Comparison of ENCODE assay signal across 15 cellular contexts in genomic region chr1:155295183-155295941, GRCh38. TPM values are rescaled to one million over a fixed set of nuclear protein-coding genes. Genes with fewer than 3 reads are reported as not detected.
DNase-seq lines count a peak whose midpoint lies in the region; ATAC-seq and TF ChIP-seq lines count a peak whose summit lies in the region.
"Had no signal": no experiment of that assay in that cellular context is flagged by ENCODE, and none has a peak within 500 bp of the region (broad histone marks: within the 10 kb centered on the region; RNA-seq: fewer than 3 reads in every experiment).

No MANE protein-coding gene starts in this region.

- H3K18ac ChIP-seq in mesendoderm (ENCODE audit: low read length) = no peak overlapping the region

- H4K5ac ChIP-seq in mesendoderm (ENCODE audit: low read length) = no peak overlapping the region

- peak overlapping the region; percentile 77 for H3K56ac ChIP-seq in mesendoderm (ENCODE audit: low read length)

- ATAC-seq in HG03139 (IDR thresholded peaks at IDR 0.05; ENCODE audit: unreplicated experiment) = no peak

- H3K36me3 Mint-ChIP-seq in activated CD4-positive, alpha-beta T cell treated with anti-CD3 and anti-CD28 coated beads, Interleukin-2, amount 10 ng/mL, durations not matched to agents 24 days and 14 days (ENCODE audit: low read depth) = no peaks in the 10 kb centered on the region
- no peaks in the 10 kb centered on the region for H3K36me3 Mint-ChIP-seq in endodermal cell (ENCODE audit: low read depth)

- H2BK5ac ChIP-seq in mesendoderm (ENCODE audit: low read length) = no peak overlapping the region

- no peak for TF ChIP-seq CTCF in endodermal cell (conservative IDR thresholded peaks at IDR 0.05)
- TF ChIP-seq CTCF in stomach (IDR thresholded peaks at IDR 0.05) = no peak

- H3K36me3 ChIP-seq in endodermal cell (ENCODE audit: control insufficient read depth, insufficient read depth, low read length) = no peaks in the 10 kb centered on the region
- H3K36me3 ChIP-seq in mesendoderm (ENCODE audit: control insufficient read depth, insufficient read depth, low read length) = no peaks in the 10 kb centered on the region
- no peaks in the 10 kb centered on the region for H3K36me3 ChIP-seq in stomach

- peaks cover 8% of the 10 kb centered on the region for H3K4me1 Mint-ChIP-seq in activated CD4-positive, alpha-beta T cell treated with anti-CD3 and anti-CD28 coated beads, Interleukin-2, amount 10 ng/mL, durations not matched to agents 24 days and 14 days
- H3K4me1 Mint-ChIP-seq in endodermal cell = peaks cover 8% of the 10 kb centered on the region

- peak overlapping the region; percentile 47 for H3K4me3 Mint-ChIP-seq in activated CD4-positive, alpha-beta T cell treated with anti-CD3 and anti-CD28 coated beads, Interleukin-2, amount 10 ng/mL, durations not matched to agents 24 days and 14 days
- H3K4me3 Mint-ChIP-seq in endodermal cell = peak overlapping the region; percentile 49
- H3K4me3 Mint-ChIP-seq: activated B cell treated with CpG ODN at 0.5 μM for 24 hours had no signal

- H3K27me3 ChIP-seq in endodermal cell (ENCODE audit: control insufficient read depth, insufficient read depth, low read length, poor library complexity, severe bottlenecking) = peaks cover 43% of the 10 kb centered on the region
- no peaks in the 10 kb centered on the region for H3K27me3 ChIP-seq in mesendoderm (ENCODE audit: insufficient read depth, low read length, poor library complexity)
- peaks cover 13 to 53% (median 27%) of the 10 kb centered on the region in 3 donors for H3K27me3 ChIP-seq in stomach

- H3K9ac ChIP-seq in endodermal cell (ENCODE audit: extremely low read depth, low read length, poor library complexity, severe bottlenecking) = no peak overlapping the region
- peak overlapping the region; percentile 66 for H3K9ac ChIP-seq in mesendoderm (ENCODE audit: low read length)

- TF ChIP-seq EP300 in stomach (IDR thresholded peaks at IDR 0.05) = no peak

- no peaks in the 10 kb centered on the region for H3K9me3 Mint-ChIP-seq in activated CD4-positive, alpha-beta T cell treated with anti-CD3 and anti-CD28 coated beads, Interleukin-2, amount 10 ng/mL, durations not matched to agents 24 days and 14 days
- no peaks in the 10 kb centered on the region for H3K9me3 Mint-ChIP-seq in endodermal cell
- H3K9me3 Mint-ChIP-seq: activated B cell treated with CpG ODN at 0.5 μM for 24 hours had no signal

- no peak overlapping the region for H2AK5ac ChIP-seq in mesendoderm (ENCODE audit: low read length)

- no peak overlapping the region for H2BK120ac ChIP-seq in mesendoderm (ENCODE audit: low read depth, low read length)

- H4K8ac ChIP-seq in mesendoderm (ENCODE audit: low read depth, low read length) = no peak overlapping the region

- no peaks in the 10 kb centered on the region for H3K79me2 ChIP-seq in mesendoderm (ENCODE audit: control insufficient read depth, insufficient read depth, low read length)

- H3K27me3 Mint-ChIP-seq in activated CD4-positive, alpha-beta T cell treated with anti-CD3 and anti-CD28 coated beads, Interleukin-2, amount 10 ng/mL, durations not matched to agents 24 days and 14 days = peaks cover 50% of the 10 kb centered on the region
- peaks cover 50% of the 10 kb centered on the region for H3K27me3 Mint-ChIP-seq in endodermal cell (ENCODE audit: insufficient read depth)

- no peak overlapping the region for H3K27ac Mint-ChIP-seq in activated CD4-positive, alpha-beta T cell treated with anti-CD3 and anti-CD28 coated beads, Interleukin-2, amount 10 ng/mL, durations not matched to agents 24 days and 14 days
- no peak overlapping the region for H3K27ac Mint-ChIP-seq in endodermal cell
- H3K27ac Mint-ChIP-seq: activated B cell treated with CpG ODN at 0.5 μM for 24 hours had no signal

- H3K27ac ChIP-seq in endodermal cell (ENCODE audit: low read depth, low read length) = no peak overlapping the region
- no peak overlapping the region for H3K27ac ChIP-seq in mesendoderm (ENCODE audit: low read depth, low read length)
- H3K27ac ChIP-seq in stomach = no peak overlapping the region

- H3K4ac ChIP-seq in mesendoderm (ENCODE audit: low read depth, low read length) = no peak overlapping the region

- no peak overlapping the region for H2BK15ac ChIP-seq in mesendoderm (replicated peaks; ENCODE audit: low read depth)

- H3K9me3 ChIP-seq in endodermal cell (ENCODE audit: control insufficient read depth, low read length) (no peaks in the 10 kb centered on the region), stomach (no peaks in the 10 kb centered on the region)

- H3K4me1 ChIP-seq in endodermal cell (ENCODE audit: control insufficient read depth, insufficient read depth, low read length) = no peaks in the 10 kb centered on the region
- H3K4me1 ChIP-seq in mesendoderm (ENCODE audit: control insufficient read depth, low read depth, low read length) = no peaks in the 10 kb centered on the region
- H3K4me1 ChIP-seq in stomach = peaks cover 7 to 12% (median 9%) of the 10 kb centered on the region in 4 donors

- H3K4me2 ChIP-seq in mesendoderm (ENCODE audit: low read length) = peak overlapping the region; percentile 56

- H3K4me3 ChIP-seq in endodermal cell (ENCODE audit: low read length) (peak overlapping the region; percentile 77), mesendoderm (ENCODE audit: low read length) (peak overlapping the region; percentile 56), stomach (peak overlapping the region in 3 of 4 donors; percentile 13 to 27 (median 23))

- intact Hi-C loops in activated CD4-positive, alpha-beta T cell treated with anti-CD3 and anti-CD28 coated beads, Interleukin-2, amount 10 ng/mL, durations not matched to agents 24 days and 14 days (cut with micrococcal nuclease) = no loop called here
- intact Hi-C loops in stomach (cut with DNase I; ENCODE audit: low total_unique reads) = no loop called here

- 15 to 29% methylated on average over 11 to 47 of the region's 47 CpGs for WGBS in endodermal cell (ENCODE audit: insufficient coverage in 1 of 2, insufficient read length in 1 of 2), 2 experiments
- no CpG with 5 or more reads among the region's 47 CpGs for WGBS in mesendoderm (ENCODE audit: extremely low coverage, insufficient coverage, low lambda C conversion rate)
- 9 to 20% (median 15%) methylated on average over 22 to 47 of the region's 47 CpGs for WGBS in stomach, 5 donors

- peak overlapping the region; percentile 85 for H3K23ac ChIP-seq in mesendoderm (ENCODE audit: low read length)

- DNase-seq in activated CD4-positive, alpha-beta T cell treated with anti-CD3 and anti-CD28 coated beads, Interleukin-2, amount 10 ng/mL, durations not matched to agents 24 days and 14 days = no peak
- no peak for DNase-seq in activated CD4-positive, alpha-beta T cell treated with anti-CD3 and anti-CD28 coated beads, Interleukin-2, amount 50 U/mL, for 4 hours
- DNase-seq in endodermal cell = peak; percentile 75
- peak; percentile 26 for DNase-seq in mesendoderm
- DNase-seq in stomach = no peak
- DNase-seq in SK-N-DZ (ENCODE audit: low spot score) = no peak
- no peak for DNase-seq in ecto neural progenitor cell (ENCODE audit: low spot score)
- DNase-seq: activated B cell treated with CpG ODN at 0.5 μM for 24 hours, MV-4-11, NCI-H345 had no signal

- H3K79me1 ChIP-seq in mesendoderm (ENCODE audit: low read length) = no peaks in the 10 kb centered on the region

- no peak for TF ChIP-seq POLR2A in stomach (IDR thresholded peaks at IDR 0.05)

RNA-seq across cellular contexts. Expression of gene PKLR, which starts 5.9 kb away (rescaled TPM):
- total RNA-seq in activated CD4-positive, alpha-beta T cell treated with anti-CD3 and anti-CD28 coated beads, Interleukin-2, amount 10 ng/mL, durations not matched to agents 24 days and 14 days = 0.09 TPM in 1 of 2 replicates, not detected in the other
- total RNA-seq in endodermal cell (under 1 TPM in 1 of 2 donors, not detected in 1; 0.40 TPM), stomach (1 to 10 TPM in 1 of 5 donors, not detected in 4; 4.6 TPM)
- 0.18 TPM for polyA plus RNA-seq in endodermal cell (2013, experiment 1 of 2)
- polyA plus RNA-seq in endodermal cell (2013, experiment 2 of 2) = 0.08 TPM
- polyA plus RNA-seq in mesendoderm (2013, experiment 1 of 2) = 0.28 TPM
- 0.35 TPM for polyA plus RNA-seq in mesendoderm (2013, experiment 2 of 2)
- not detected for polyA plus RNA-seq in stomach
- polyA plus RNA-seq in SK-N-DZ (2014; cell fraction: cytosol; rRNA removed) = not detected in 2 replicates
- not detected in 2 replicates for polyA plus RNA-seq in SK-N-DZ (2014; cell fraction: nucleus; rRNA removed)
- total RNA-seq: A673, cerebellum, fibroblast of lung, subcutaneous adipose tissue had no signal
- polyA plus RNA-seq: fibroblast of lung had no signal

RNA-seq across cellular contexts. Expression of gene FDPS, which starts 13.3 kb away (rescaled TPM):
- total RNA-seq in activated CD4-positive, alpha-beta T cell treated with anti-CD3 and anti-CD28 coated beads, Interleukin-2, amount 10 ng/mL, durations not matched to agents 24 days and 14 days = 321 and 324 TPM in 2 replicates
- total RNA-seq in endodermal cell (100 to 1,000 TPM; 247 to 250 TPM), stomach (100 to 1,000 TPM in 1 of 5 donors, 10 to 100 TPM in 4; 27.7 to 223 (median 72.4) TPM)
- polyA plus RNA-seq in endodermal cell (2013, experiment 1 of 2) = 597 TPM
- polyA plus RNA-seq in endodermal cell (2013, experiment 2 of 2) = 604 TPM
- polyA plus RNA-seq in mesendoderm (2013, experiment 1 of 2) = 307 TPM
- polyA plus RNA-seq in mesendoderm (2013, experiment 2 of 2) = 295 TPM
- 100 to 1,000 TPM; 149 to 229 (median 199) TPM for polyA plus RNA-seq in stomach
- 505 and 561 TPM in 2 replicates for polyA plus RNA-seq in SK-N-DZ (2014; cell fraction: cytosol; rRNA removed)
- polyA plus RNA-seq in SK-N-DZ (2014; cell fraction: nucleus; rRNA removed) = 622 and 644 TPM in 2 replicates

RNA-seq across cellular contexts. Expression of gene HCN3, which starts 18.1 kb away (rescaled TPM):
- 3.2 and 3.8 TPM in 2 replicates for total RNA-seq in activated CD4-positive, alpha-beta T cell treated with anti-CD3 and anti-CD28 coated beads, Interleukin-2, amount 10 ng/mL, durations not matched to agents 24 days and 14 days
- total RNA-seq in endodermal cell (1 to 10 TPM; 8.7 to 9.2 TPM), stomach (10 to 100 TPM in 1 of 5 donors, 1 to 10 TPM in 4; 1.1 to 13.6 (median 2.7) TPM)
- 15.1 TPM for polyA plus RNA-seq in endodermal cell (2013, experiment 1 of 2)
- polyA plus RNA-seq in endodermal cell (2013, experiment 2 of 2) = 12.8 TPM
- polyA plus RNA-seq in mesendoderm (2013, experiment 1 of 2) = 1.5 TPM
- polyA plus RNA-seq in mesendoderm (2013, experiment 2 of 2) = 1.4 TPM
- 1 to 10 TPM in 2 of 3 donors, under 1 TPM in 1; 0.46 to 3.1 (median 1.1) TPM for polyA plus RNA-seq in stomach
- 14.5 and 24.3 TPM in 2 replicates for polyA plus RNA-seq in SK-N-DZ (2014; cell fraction: cytosol; rRNA removed)
- polyA plus RNA-seq in SK-N-DZ (2014; cell fraction: nucleus; rRNA removed) = 80.0 and 137 TPM in 2 replicates

RNA-seq across cellular contexts. Expression of gene CLK2, which starts 22.1 kb away (rescaled TPM):
- 86.2 and 90.6 TPM in 2 replicates for total RNA-seq in activated CD4-positive, alpha-beta T cell treated with anti-CD3 and anti-CD28 coated beads, Interleukin-2, amount 10 ng/mL, durations not matched to agents 24 days and 14 days
- total RNA-seq in endodermal cell = 10 to 100 TPM; 69.8 to 82.3 TPM
- 84.9 TPM for polyA plus RNA-seq in endodermal cell (2013, experiment 1 of 2)
- polyA plus RNA-seq in endodermal cell (2013, experiment 2 of 2) = 71.3 TPM
- polyA plus RNA-seq in mesendoderm (2013, experiment 1 of 2) = 51.4 TPM
- polyA plus RNA-seq in mesendoderm (2013, experiment 2 of 2) = 48.2 TPM
- total RNA-seq in stomach = 10 to 100 TPM; 29.7 to 77.6 (median 53.6) TPM
- 10 to 100 TPM; 16.0 to 46.4 (median 17.0) TPM for polyA plus RNA-seq in stomach
- polyA plus RNA-seq in SK-N-DZ (2014; cell fraction: cytosol; rRNA removed) = 33.7 and 34.1 TPM in 2 replicates
- 287 and 348 TPM in 2 replicates for polyA plus RNA-seq in SK-N-DZ (2014; cell fraction: nucleus; rRNA removed)

RNA-seq across cellular contexts. Expression of gene RUSC1, which starts 25.3 kb away (rescaled TPM):
- 29.9 and 30.1 TPM in 2 replicates for total RNA-seq in activated CD4-positive, alpha-beta T cell treated with anti-CD3 and anti-CD28 coated beads, Interleukin-2, amount 10 ng/mL, durations not matched to agents 24 days and 14 days
- total RNA-seq in endodermal cell (10 to 100 TPM; 74.5 to 83.8 TPM), stomach (100 to 1,000 TPM in 1 of 5 donors, 10 to 100 TPM in 3, 1 to 10 TPM in 1; 9.5 to 164 (median 31.3) TPM)
- polyA plus RNA-seq in endodermal cell (2013, experiment 1 of 2) = 47.0 TPM
- 42.6 TPM for polyA plus RNA-seq in endodermal cell (2013, experiment 2 of 2)
- 36.2 TPM for polyA plus RNA-seq in mesendoderm (2013, experiment 1 of 2)
- polyA plus RNA-seq in mesendoderm (2013, experiment 2 of 2) = 36.1 TPM
- 10 to 100 TPM; 25.6 to 32.7 (median 31.4) TPM for polyA plus RNA-seq in stomach
- 74.4 and 75.3 TPM in 2 replicates for polyA plus RNA-seq in SK-N-DZ (2014; cell fraction: cytosol; rRNA removed)
- 180 and 205 TPM in 2 replicates for polyA plus RNA-seq in SK-N-DZ (2014; cell fraction: nucleus; rRNA removed)

Comparison
In these comparisons a context has a peak if more than half of its experiments do, and no peak if none do; other contexts are left out.
1. DNase-seq: peak in endodermal cell (single experiment) and mesendoderm (single experiment); none in activated CD4-positive, alpha-beta T cell treated with anti-CD3 and anti-CD28 coated beads, Interleukin-2, amount 10 ng/mL, durations not matched to agents 24 days and 14 days (single experiment), activated CD4-positive, alpha-beta T cell treated with anti-CD3 and anti-CD28 coated beads, Interleukin-2, amount 50 U/mL, for 4 hours (0 of 2), stomach (single experiment), SK-N-DZ (single experiment) and ecto neural progenitor cell (single experiment).
2. H3K4me3 ChIP-seq: peak in every context shown above with its lines; median percentile 77 in endodermal cell; 56 in mesendoderm; 23 in stomach.